In the genomic region with DNA sequence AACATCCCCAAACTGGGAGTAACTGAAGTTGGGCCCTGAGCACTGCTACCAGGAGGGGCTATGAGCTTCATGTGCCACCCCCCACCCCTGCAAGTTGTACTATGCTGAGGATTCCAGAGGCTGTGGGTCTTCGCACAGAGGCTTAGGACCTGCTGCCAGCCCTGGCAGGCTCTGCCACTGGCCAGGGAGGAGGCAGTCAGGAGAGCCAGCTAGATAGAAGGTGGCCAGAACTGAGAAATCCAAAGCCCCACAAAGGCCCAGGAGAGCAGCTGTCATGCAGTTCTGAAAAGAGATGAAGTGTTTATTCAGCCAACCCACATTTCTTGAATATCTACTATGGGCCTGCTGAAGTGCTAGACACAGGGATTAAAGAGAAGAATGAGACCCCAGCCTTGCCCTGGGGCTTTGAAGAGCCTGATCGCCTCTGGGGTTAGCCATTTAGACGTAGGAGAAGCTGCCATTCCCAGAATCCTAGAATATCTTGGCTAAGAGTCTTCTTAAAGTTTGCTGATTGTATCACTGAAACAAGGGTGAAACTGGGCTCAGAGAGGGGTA, we compare ENCODE assay signal across 1 cellular context.
TF ChIP-seq lines count a peak whose summit lies in the region.

No MANE protein-coding gene starts in this region.

TF ChIP-seq in liver, 16 proteins besides CTCF, POLR2A, EP300 and RAD21 (continued from another document):
- TF ChIP-seq, protein P1, sequence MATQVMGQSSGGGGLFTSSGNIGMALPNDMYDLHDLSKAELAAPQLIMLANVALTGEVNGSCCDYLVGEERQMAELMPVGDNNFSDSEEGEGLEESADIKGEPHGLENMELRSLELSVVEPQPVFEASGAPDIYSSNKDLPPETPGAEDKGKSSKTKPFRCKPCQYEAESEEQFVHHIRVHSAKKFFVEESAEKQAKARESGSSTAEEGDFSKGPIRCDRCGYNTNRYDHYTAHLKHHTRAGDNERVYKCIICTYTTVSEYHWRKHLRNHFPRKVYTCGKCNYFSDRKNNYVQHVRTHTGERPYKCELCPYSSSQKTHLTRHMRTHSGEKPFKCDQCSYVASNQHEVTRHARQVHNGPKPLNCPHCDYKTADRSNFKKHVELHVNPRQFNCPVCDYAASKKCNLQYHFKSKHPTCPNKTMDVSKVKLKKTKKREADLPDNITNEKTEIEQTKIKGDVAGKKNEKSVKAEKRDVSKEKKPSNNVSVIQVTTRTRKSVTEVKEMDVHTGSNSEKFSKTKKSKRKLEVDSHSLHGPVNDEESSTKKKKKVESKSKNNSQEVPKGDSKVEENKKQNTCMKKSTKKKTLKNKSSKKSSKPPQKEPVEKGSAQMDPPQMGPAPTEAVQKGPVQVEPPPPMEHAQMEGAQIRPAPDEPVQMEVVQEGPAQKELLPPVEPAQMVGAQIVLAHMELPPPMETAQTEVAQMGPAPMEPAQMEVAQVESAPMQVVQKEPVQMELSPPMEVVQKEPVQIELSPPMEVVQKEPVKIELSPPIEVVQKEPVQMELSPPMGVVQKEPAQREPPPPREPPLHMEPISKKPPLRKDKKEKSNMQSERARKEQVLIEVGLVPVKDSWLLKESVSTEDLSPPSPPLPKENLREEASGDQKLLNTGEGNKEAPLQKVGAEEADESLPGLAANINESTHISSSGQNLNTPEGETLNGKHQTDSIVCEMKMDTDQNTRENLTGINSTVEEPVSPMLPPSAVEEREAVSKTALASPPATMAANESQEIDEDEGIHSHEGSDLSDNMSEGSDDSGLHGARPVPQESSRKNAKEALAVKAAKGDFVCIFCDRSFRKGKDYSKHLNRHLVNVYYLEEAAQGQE (IDR thresholded peaks at IDR 0.05) = no peak
- TF ChIP-seq, protein P2, sequence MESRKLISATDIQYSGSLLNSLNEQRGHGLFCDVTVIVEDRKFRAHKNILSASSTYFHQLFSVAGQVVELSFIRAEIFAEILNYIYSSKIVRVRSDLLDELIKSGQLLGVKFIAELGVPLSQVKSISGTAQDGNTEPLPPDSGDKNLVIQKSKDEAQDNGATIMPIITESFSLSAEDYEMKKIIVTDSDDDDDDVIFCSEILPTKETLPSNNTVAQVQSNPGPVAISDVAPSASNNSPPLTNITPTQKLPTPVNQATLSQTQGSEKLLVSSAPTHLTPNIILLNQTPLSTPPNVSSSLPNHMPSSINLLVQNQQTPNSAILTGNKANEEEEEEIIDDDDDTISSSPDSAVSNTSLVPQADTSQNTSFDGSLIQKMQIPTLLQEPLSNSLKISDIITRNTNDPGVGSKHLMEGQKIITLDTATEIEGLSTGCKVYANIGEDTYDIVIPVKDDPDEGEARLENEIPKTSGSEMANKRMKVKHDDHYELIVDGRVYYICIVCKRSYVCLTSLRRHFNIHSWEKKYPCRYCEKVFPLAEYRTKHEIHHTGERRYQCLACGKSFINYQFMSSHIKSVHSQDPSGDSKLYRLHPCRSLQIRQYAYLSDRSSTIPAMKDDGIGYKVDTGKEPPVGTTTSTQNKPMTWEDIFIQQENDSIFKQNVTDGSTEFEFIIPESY (IDR thresholded peaks at IDR 0.05) = no peak
- TF ChIP-seq, protein P3, sequence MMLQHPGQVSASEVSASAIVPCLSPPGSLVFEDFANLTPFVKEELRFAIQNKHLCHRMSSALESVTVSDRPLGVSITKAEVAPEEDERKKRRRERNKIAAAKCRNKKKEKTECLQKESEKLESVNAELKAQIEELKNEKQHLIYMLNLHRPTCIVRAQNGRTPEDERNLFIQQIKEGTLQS (IDR thresholded peaks at IDR 0.05) = no peak
- TF ChIP-seq NR2F2 (IDR thresholded peaks at IDR 0.05) = no peak
- TF ChIP-seq GABPA (IDR thresholded peaks at IDR 0.05 in 1 of 2, conservative IDR thresholded peaks at IDR 0.05 in 1 of 2) = no peak
- TF ChIP-seq, protein P4, sequence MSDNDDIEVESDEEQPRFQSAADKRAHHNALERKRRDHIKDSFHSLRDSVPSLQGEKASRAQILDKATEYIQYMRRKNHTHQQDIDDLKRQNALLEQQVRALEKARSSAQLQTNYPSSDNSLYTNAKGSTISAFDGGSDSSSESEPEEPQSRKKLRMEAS (IDR thresholded peaks at IDR 0.05) = no peak
- no peak for TF ChIP-seq FOXA2 (IDR thresholded peaks at IDR 0.05)
- no peak for TF ChIP-seq HNF4A (conservative IDR thresholded peaks at IDR 0.05)
- no peak for TF ChIP-seq HNF4G (IDR thresholded peaks at IDR 0.05)
- TF ChIP-seq SP1 (IDR thresholded peaks at IDR 0.05) = no peak
- no peak for TF ChIP-seq YY1 (IDR thresholded peaks at IDR 0.05)
- TF ChIP-seq EGR1 (IDR thresholded peaks at IDR 0.05; ENCODE audit: low read depth in 2 of 2) = no peak
